ENCODE assay signal across 8 cellular contexts in genomic region chr2:184597571-184597980, GRCh38. TPM values are rescaled to one million over a fixed set of nuclear protein-coding genes. Genes with fewer than 3 reads are reported as not detected.
DNase-seq lines count a peak whose midpoint lies in the region; ATAC-seq and TF ChIP-seq lines count a peak whose summit lies in the region.

No MANE protein-coding gene starts in this region.

- TF ChIP-seq CTCF in Calu3 (IDR thresholded peaks at IDR 0.05; ENCODE audit: unreplicated experiment) (no peak), brain (conservative IDR thresholded peaks at IDR 0.05) (no peak), retinal pigment epithelial cell (conservative IDR thresholded peaks at IDR 0.05; ENCODE audit: low read depth, low read length) (no peak)

- H3K4me1 ChIP-seq in iPS DF 6.9 (ENCODE audit: control insufficient read depth, insufficient read depth, low read length): no peaks in the 10 kb centered on the region

- intact Hi-C loops in Calu3 (cut with micrococcal nuclease; ENCODE audit: unreplicated experiment): no loop called here

- H3K27ac ChIP-seq in iPS DF 6.9 (ENCODE audit: low read length): no peak overlapping the region

- H3K4me1 Mint-ChIP-seq in Calu3 (ENCODE audit: low read depth, unreplicated experiment) (peaks cover 21% of the 10 kb centered on the region), brain (peaks cover 45% of the 10 kb centered on the region)

- no peaks in the 10 kb centered on the region for H3K36me3 ChIP-seq in iPS DF 6.9 (ENCODE audit: control insufficient read depth, insufficient read depth, low read length)

- ATAC-seq in GM21723 (IDR thresholded peaks at IDR 0.05; ENCODE audit: unreplicated experiment): peak; percentile 29
- no peak for ATAC-seq in GM18858 (IDR thresholded peaks at IDR 0.05; ENCODE audit: unreplicated experiment)

- no CpG with 5 or more reads among the region's 14 CpGs for WGBS in iPS DF 6.9 (ENCODE audit: insufficient coverage, insufficient read length)

- H3K27ac Mint-ChIP-seq in Calu3 (ENCODE audit: unreplicated experiment) (no peak overlapping the region), brain (peak overlapping the region; percentile 89 to 99 (median 94))

- H3K27me3 Mint-ChIP-seq in Calu3 (ENCODE audit: unreplicated experiment) (no peaks in the 10 kb centered on the region), brain (peaks cover 11% of the 10 kb centered on the region)

- DNase-seq in Calu3: no peak
- peak; percentile 71 for DNase-seq in NCI-H82 (lab: John Stamatoyannopoulos, UW)
- no peak for DNase-seq in iPS DF 6.9 (ENCODE audit: low read depth, low spot score)
- no peak for DNase-seq in retinal pigment epithelial cell (ENCODE audit: low read depth)
- no peak for DNase-seq in 8988T

- H3K36me3 Mint-ChIP-seq in Calu3 (ENCODE audit: insufficient read depth, unreplicated experiment) (peaks cover 18% of the 10 kb centered on the region), brain (no peaks in the 10 kb centered on the region)

- BruUV-seq in Calu3 (replicated peaks; lab: Mats Ljungman, UMichigan): no TSS peak

- H3K27me3 ChIP-seq in iPS DF 6.9 (ENCODE audit: control insufficient read depth, insufficient read depth, low read length): peaks cover 12% of the 10 kb centered on the region; the same call in 1 of the 2 replicates

- peak overlapping the region; percentile 81 for H3K4me3 Mint-ChIP-seq in Calu3 (ENCODE audit: low read depth, unreplicated experiment)
- H3K4me3 Mint-ChIP-seq in brain: peak overlapping the region; percentile 93 to 100 (median 97)

- H3K9me3 ChIP-seq in iPS DF 6.9 (ENCODE audit: control insufficient read depth, insufficient read depth, low read length): no peaks in the 10 kb centered on the region

- CTCF ChIA-PET in Calu3 (lab: Charles Lee): no interaction called here

- peak overlapping the region; percentile 57; the same call in 1 of the 2 replicates for H3K4me3 ChIP-seq in iPS DF 6.9 (ENCODE audit: low read length)
- H3K4me3 ChIP-seq in retinal pigment epithelial cell (ENCODE audit: low read length): peak overlapping the region; percentile 70

- H3K9me3 Mint-ChIP-seq in Calu3 (ENCODE audit: low read depth, unreplicated experiment) (no peaks in the 10 kb centered on the region), brain (no peaks in the 10 kb centered on the region)

RNA-seq across cellular contexts. Expression of gene ZNF804A, which starts 0.8 kb away (rescaled TPM):
- total RNA-seq in Calu3 (2022): 0.09 TPM in 1 of 2 replicates, not detected in the other
- polyA plus RNA-seq in brain (ENCODE audit: insufficient read depth, low read depth, low replicate concordance): 1.3 TPM
